22 cellular contexts compared by ENCODE assay signal in genomic region chr22:35569916-35570315, GRCh38. TPM values are rescaled to one million over a fixed set of nuclear protein-coding genes. Genes with fewer than 3 reads are reported as not detected.
"Had no signal": no experiment of that assay in that cellular context is flagged by ENCODE, and none has a peak within 500 bp of the region (broad histone marks: within the 10 kb centered on the region; RNA-seq: fewer than 3 reads in every experiment).

No MANE protein-coding gene starts in this region.

- H3K9me3 ChIP-seq: adrenal gland, Peyer's patch had no signal

- H3K36me3 ChIP-seq: adrenal gland, Peyer's patch had no signal

- H3K4me1 ChIP-seq: adrenal gland had no signal

- H3K27ac ChIP-seq: adrenal gland, Peyer's patch had no signal

- H3K27me3 ChIP-seq: adrenal gland, Peyer's patch had no signal

- DNase-seq: activated CD4-positive, alpha-beta T cell treated with anti-CD3 and anti-CD28 coated beads for 48 hours; activated CD4-positive, alpha-beta T cell treated with anti-CD3 and anti-CD28 coated beads, Interleukin-2, amount 50 U/mL, for 4 hours; activated CD4-positive, CD25-positive, alpha-beta regulatory T cell treated with anti-CD3 and anti-CD28 coated beads, Interleukin-2, amount 50 U/mL, for 72 hours; activated CD8-positive, alpha-beta memory T cell treated with anti-CD3 and anti-CD28 coated beads, Interleukin-2, amount 50 U/mL, for 48 hours; activated CD8-positive, alpha-beta T cell treated with anti-CD3 and anti-CD28 coated beads, Interleukin-2, amount 10 ng/mL, durations not matched to agents 7 days and 5 days; activated naive CD4-positive, alpha-beta T cell treated with anti-CD3 and anti-CD28 coated beads, Interleukin-2, amount 50 U/mL, for 16 hours; activated naive CD8-positive, alpha-beta T cell treated with anti-CD3 and anti-CD28 coated beads, Interleukin-2, amount 10 ng/mL, durations not matched to agents 7 days and 5 days; activated T-cell treated with anti-CD3 and anti-CD28 coated beads, Interleukin-2, amount 50 U/mL, for 1 hour; adrenal gland; anterior cingulate cortex; Kasumi-1; KBM-7; NCI-H1048; NCI-H146; NCI-H187 treated with DMSO at 0.1 percent for 48 hours; NCI-H2081 treated with DMSO at 0.1 percent for 48 hours; NCI-H345; NCI-H510A; NCI-H526 treated with DMSO at 0.1 percent for 48 hours; Peyer's patch; SHP77 treated with DMSO at 0.1 percent for 48 hours had no signal

- H3K4me3 ChIP-seq: adrenal gland, Peyer's patch had no signal

- ATAC-seq: activated CD8-positive, alpha-beta T cell treated with anti-CD3 and anti-CD28 coated beads, Interleukin-2, amount 10 ng/mL, durations not matched to agents 7 days and 5 days had no signal

RNA-seq across cellular contexts. Expression of gene RASD2, which starts 29.3 kb away (rescaled TPM):
- total RNA-seq: activated naive CD8-positive, alpha-beta T cell treated with anti-CD3 and anti-CD28 coated beads, Interleukin-2, amount 10 ng/mL, durations not matched to agents 7 days and 5 days had no signal

RNA-seq across cellular contexts. Expression of gene MB, which starts 47.2 kb away (rescaled TPM):
- total RNA-seq: activated CD8-positive, alpha-beta T cell treated with anti-CD3 and anti-CD28 coated beads, Interleukin-2, amount 10 ng/mL, durations not matched to agents 7 days and 5 days; activated naive CD8-positive, alpha-beta T cell treated with anti-CD3 and anti-CD28 coated beads, Interleukin-2, amount 10 ng/mL, durations not matched to agents 7 days and 5 days; SK-MEL-5 had no signal
